In genomic region chr1:47562799-47563198, GRCh38 we compare ENCODE assay signal across 23 cellular contexts.
"Had no signal": no experiment of that assay in that cellular context is flagged by ENCODE, and none has a peak within 500 bp of the region (broad histone marks: within the 10 kb centered on the region; RNA-seq: fewer than 3 reads in every experiment).

No MANE protein-coding gene starts in this region.

- H3K9me3 ChIP-seq: breast epithelium, esophagus squamous epithelium, heart right ventricle, left lung, lower lobe of right lung, right atrium auricular region, transverse colon had no signal

- H3K27me3 ChIP-seq: left lung, right atrium auricular region had no signal

- H3K4me3 ChIP-seq: breast epithelium, esophagus squamous epithelium, heart right ventricle, left lung, lower lobe of right lung, right atrium auricular region, transverse colon had no signal

- H3K27ac ChIP-seq: breast epithelium, esophagus squamous epithelium, heart right ventricle, left lung, lower lobe of right lung, right atrium auricular region, transverse colon had no signal

- ATAC-seq: activated CD8-positive, alpha-beta T cell treated with anti-CD3 and anti-CD28 coated beads for 36 hours; activated naive CD8-positive, alpha-beta T cell treated with anti-CD3 and anti-CD28 coated beads, Interleukin-2, amount 50 U/mL, for 24 hours; activated T-cell treated with anti-CD3 and anti-CD28 coated beads, Interleukin-2, amount 50 U/mL, for 4 hours; activated T-helper 17 cell treated with anti-CD3 and anti-CD28 coated beads, Interleukin-2, amount 50 U/mL, for 72 hours; left lung; lower lobe of right lung; natural killer cell had no signal

- H3K4me3 Mint-ChIP-seq: activated B cell treated with CpG ODN at 0.5 μM for 24 hours; activated CD8-positive, alpha-beta T cell treated with anti-CD3 and anti-CD28 coated beads for 36 hours; activated naive CD4-positive, alpha-beta T cell treated with anti-CD3 and anti-CD28 coated beads, Interleukin-2, amount 50 U/mL, for 24 hours; activated naive CD8-positive, alpha-beta T cell treated with anti-CD3 and anti-CD28 coated beads, Interleukin-2, amount 50 U/mL, for 24 hours; activated T-cell treated with anti-CD3 and anti-CD28 coated beads, Interleukin-2, amount 50 U/mL, for 4 hours; activated T-helper 17 cell treated with anti-CD3 and anti-CD28 coated beads, Interleukin-2, amount 50 U/mL, for 72 hours; natural killer cell had no signal

- FAIRE-seq: colon, endometrium had no signal

- H3K36me3 ChIP-seq: breast epithelium, esophagus squamous epithelium, heart right ventricle, left lung, lower lobe of right lung, right atrium auricular region, transverse colon had no signal

- H3K27ac Mint-ChIP-seq: activated B cell treated with CpG ODN at 0.5 μM for 24 hours; activated CD8-positive, alpha-beta T cell treated with anti-CD3 and anti-CD28 coated beads for 36 hours; activated naive CD4-positive, alpha-beta T cell treated with anti-CD3 and anti-CD28 coated beads, Interleukin-2, amount 50 U/mL, for 24 hours; activated naive CD8-positive, alpha-beta T cell treated with anti-CD3 and anti-CD28 coated beads, Interleukin-2, amount 50 U/mL, for 24 hours; activated T-helper 17 cell treated with anti-CD3 and anti-CD28 coated beads, Interleukin-2, amount 50 U/mL, for 72 hours; natural killer cell had no signal

- H3K4me1 ChIP-seq: breast epithelium, lower lobe of right lung, right atrium auricular region had no signal

- H3K4me1 Mint-ChIP-seq: activated B cell treated with CpG ODN at 0.5 μM for 24 hours; activated naive CD4-positive, alpha-beta T cell treated with anti-CD3 and anti-CD28 coated beads, Interleukin-2, amount 50 U/mL, for 24 hours; activated naive CD8-positive, alpha-beta T cell treated with anti-CD3 and anti-CD28 coated beads, Interleukin-2, amount 50 U/mL, for 24 hours; activated T-helper 17 cell treated with anti-CD3 and anti-CD28 coated beads, Interleukin-2, amount 50 U/mL, for 72 hours had no signal

- DNase-seq: activated B cell treated with CpG ODN at 0.5 μM for 24 hours; activated CD4-positive, alpha-beta T cell treated with anti-CD3 and anti-CD28 coated beads, Interleukin-2, amount 50 U/mL, for 1 hour; activated CD8-positive, alpha-beta T cell treated with anti-CD3 and anti-CD28 coated beads for 36 hours; activated gamma-delta T cell treated with Interleukin-2 at 50 U/mL for 16 hours; activated naive CD8-positive, alpha-beta T cell treated with anti-CD3 and anti-CD28 coated beads, Interleukin-2, amount 50 U/mL, for 24 hours; activated T-cell treated with anti-CD3 and anti-CD28 coated beads, Interleukin-2, amount 50 U/mL, for 4 hours; amygdala; dermis blood vessel endothelial cell; effector CD4-positive, alpha-beta T cell; esophagus squamous epithelium; foreskin melanocyte; heart right ventricle; left lung; lower lobe of right lung; natural killer cell; stimulated activated naive CD4-positive, alpha-beta T cell; transverse colon had no signal

- H3K9me3 Mint-ChIP-seq: activated B cell treated with CpG ODN at 0.5 μM for 24 hours; activated CD8-positive, alpha-beta T cell treated with anti-CD3 and anti-CD28 coated beads for 36 hours; activated naive CD4-positive, alpha-beta T cell treated with anti-CD3 and anti-CD28 coated beads, Interleukin-2, amount 50 U/mL, for 24 hours; activated naive CD8-positive, alpha-beta T cell treated with anti-CD3 and anti-CD28 coated beads, Interleukin-2, amount 50 U/mL, for 24 hours; activated T-cell treated with anti-CD3 and anti-CD28 coated beads, Interleukin-2, amount 50 U/mL, for 4 hours; activated T-helper 17 cell treated with anti-CD3 and anti-CD28 coated beads, Interleukin-2, amount 50 U/mL, for 72 hours; natural killer cell had no signal

- H3K36me3 Mint-ChIP-seq: activated naive CD4-positive, alpha-beta T cell treated with anti-CD3 and anti-CD28 coated beads, Interleukin-2, amount 50 U/mL, for 24 hours; natural killer cell had no signal
